15 cellular contexts compared by ENCODE assay signal in genomic region chr20:60302875-60303274, GRCh38.
DNase-seq lines count a peak whose midpoint lies in the region; TF ChIP-seq lines count a peak whose summit lies in the region.
"Had no signal": no experiment of that assay in that cellular context is flagged by ENCODE, and none has a peak within 500 bp of the region (broad histone marks: within the 10 kb centered on the region; RNA-seq: fewer than 3 reads in every experiment).

No MANE protein-coding gene starts in this region.

- POLR2A ChIA-PET in activated CD4-positive, alpha-beta T cell treated with anti-CD3 and anti-CD28 coated beads, Interleukin-2, amount 10 ng/mL, durations not matched to agents 7 days and 5 days (lab: Charles Lee): no interaction called here

- CTCF ChIA-PET in activated CD4-positive, alpha-beta T cell treated with anti-CD3 and anti-CD28 coated beads, Interleukin-2, amount 10 ng/mL, durations not matched to agents 7 days and 5 days (lab: Charles Lee): no interaction called here

- no peak overlapping the region for H3K27ac Mint-ChIP-seq in activated CD4-positive, alpha-beta T cell treated with anti-CD3 and anti-CD28 coated beads, Interleukin-2, amount 10 ng/mL, durations not matched to agents 7 days and 5 days
- H3K27ac Mint-ChIP-seq: CD4-positive, CD25-positive, alpha-beta regulatory T cell; HFFc6 had no signal

- peak overlapping the region; percentile 19 for H3K27ac ChIP-seq in neutrophil
- H3K27ac ChIP-seq: 22Rv1 had no signal

- no peak overlapping the region for H3K4me3 ChIP-seq in neutrophil (ENCODE audit: low read depth in 1 of 2, low read length in 1 of 2)
- H3K4me3 ChIP-seq: HAP-1 had no signal

- peaks cover 37 to 52% of the 10 kb centered on the region in 2 experiments for H3K4me1 ChIP-seq in neutrophil (ENCODE audit: control insufficient read depth in 1 of 2, insufficient read depth in 1 of 2, low read depth in 1 of 2, low read length in 1 of 2)
- H3K4me1 ChIP-seq: HAP-1 had no signal

- H3K9me3 ChIP-seq in neutrophil: no peaks in the 10 kb centered on the region

- peaks cover 7% of the 10 kb centered on the region for H3K4me1 Mint-ChIP-seq in activated CD4-positive, alpha-beta T cell treated with anti-CD3 and anti-CD28 coated beads, Interleukin-2, amount 10 ng/mL, durations not matched to agents 7 days and 5 days

- H3K4me3 Mint-ChIP-seq in activated CD4-positive, alpha-beta T cell treated with anti-CD3 and anti-CD28 coated beads, Interleukin-2, amount 10 ng/mL, durations not matched to agents 7 days and 5 days: no peak overlapping the region
- H3K4me3 Mint-ChIP-seq: CD4-positive, CD25-positive, alpha-beta regulatory T cell; HFFc6 had no signal

- DNase-seq in DMS79 treated with DMSO at 0.1 percent for 48 hours (lab: John Stamatoyannopoulos, UW) (peak; percentile 2), DMS79 (lab: John Stamatoyannopoulos, UW) (no peak), Daoy (ENCODE audit: low read depth) (peak; percentile 5), M059J (ENCODE audit: low read depth) (peak; percentile 12), HPDE6-E6E7 (ENCODE audit: extremely low spot score) (no peak)
- no peak for DNase-seq in activated CD4-positive, alpha-beta T cell treated with anti-CD3 and anti-CD28 coated beads, Interleukin-2, amount 10 ng/mL, durations not matched to agents 7 days and 5 days
- DNase-seq: CD4-positive, CD25-positive, alpha-beta regulatory T cell; DMS53; EL; HFFc6; IMR-90; KBM-7 had no signal

- TF ChIP-seq CTCF in neutrophil (IDR thresholded peaks at IDR 0.05): no peak

- no peaks in the 10 kb centered on the region for H3K9me3 Mint-ChIP-seq in activated CD4-positive, alpha-beta T cell treated with anti-CD3 and anti-CD28 coated beads, Interleukin-2, amount 10 ng/mL, durations not matched to agents 7 days and 5 days
- H3K9me3 Mint-ChIP-seq: HFFc6 had no signal

- H3K36me3 Mint-ChIP-seq in activated CD4-positive, alpha-beta T cell treated with anti-CD3 and anti-CD28 coated beads, Interleukin-2, amount 10 ng/mL, durations not matched to agents 7 days and 5 days (ENCODE audit: low read depth): no peaks in the 10 kb centered on the region
- H3K36me3 Mint-ChIP-seq: CD4-positive, CD25-positive, alpha-beta regulatory T cell had no signal

- peaks cover 10% of the 10 kb centered on the region for H3K36me3 ChIP-seq in neutrophil
- H3K36me3 ChIP-seq: HAP-1 had no signal

- H3K27me3 ChIP-seq in neutrophil: no peaks in the 10 kb centered on the region

- H3K27me3 Mint-ChIP-seq in activated CD4-positive, alpha-beta T cell treated with anti-CD3 and anti-CD28 coated beads, Interleukin-2, amount 10 ng/mL, durations not matched to agents 7 days and 5 days: no peaks in the 10 kb centered on the region

Comparison
In these comparisons a context has a peak if more than half of its experiments do, and no peak if none do; other contexts are left out.
1. DNase-seq: peak in DMS79 treated with DMSO at 0.1 percent for 48 hours (single experiment), Daoy (single experiment) and M059J (single experiment); none in DMS79 (single experiment), HPDE6-E6E7 (single experiment) and activated CD4-positive, alpha-beta T cell treated with anti-CD3 and anti-CD28 coated beads, Interleukin-2, amount 10 ng/mL, durations not matched to agents 7 days and 5 days (single experiment).